Comparison of ENCODE assay signal across 7 cellular contexts in genomic region chr15:85796371-85796770, GRCh38. TPM values are rescaled to one million over a fixed set of nuclear protein-coding genes. Genes with fewer than 3 reads are reported as not detected.
A peak's percentile ranks its signal among the peaks of the same experiment; 100 is the strongest.
DNase-seq lines count a peak whose midpoint lies in the region; ATAC-seq, FAIRE-seq and TF ChIP-seq lines count a peak whose summit lies in the region.
"Not testable (repeated sequence)": the region's sequence is repeated elsewhere in the genome, so short reads cannot be mapped to it uniquely, and the experiment has no call there.

No MANE protein-coding gene starts in this region.

- TF ChIP-seq POLR2A in A549 (IDR thresholded peaks at IDR 0.05; ENCODE audit: low read length); K562 (conservative IDR thresholded peaks at IDR 0.05); HepG2 (IDR thresholded peaks at IDR 0.05; ENCODE audit: insufficient read depth in 1 of 2, low read depth in 2 of 2, low read length in 2 of 2): not testable (repeated sequence)

- CTCF ChIA-PET in A549 (lab: Yijun Ruan, JAX) (interaction anchor here (0.6 to 6.3 kb wide), 6 partner anchors 9 to 1327 kb away, joined by 3 to 43 read pairs (median 6); no protein-coding TSS in a partner anchor), HEK293 (lab: Yijun Ruan, JAX) (interaction anchor here (0.5 to 1.0 kb wide), 3 partner anchors 67 to 1435 kb away, joined by 3 read pairs; no protein-coding TSS in a partner anchor)
- CTCF ChIA-PET in WTC11 (lab: Charles Lee); K562 (lab: Yijun Ruan, JAX; ENCODE audit: low intra/inter-chr PET ratio); HepG2 (lab: Yijun Ruan, JAX; ENCODE audit: low intra/inter-chr PET ratio, low total read pairs): not testable (repeated sequence)

- WGBS in A549 (ENCODE audit: missing lambda C conversion rate) = 86% methylated on average over 7 of the region's 7 CpGs
- WGBS in K562 (ENCODE audit: insufficient coverage, low coverage, missing lambda C conversion rate) = 0% methylated on average over 7 of the region's 7 CpGs
- 82% methylated on average over 6 of the region's 7 CpGs for WGBS in HepG2 (ENCODE audit: low lambda C conversion rate)

- TF ChIP-seq EP300 in A549 (IDR thresholded peaks at IDR 0.05); K562 (IDR thresholded peaks at IDR 0.05; ENCODE audit: low read length); HepG2 (IDR thresholded peaks at IDR 0.05; ENCODE audit: low read depth in 2 of 2, low read length in 2 of 2); HepG2 (CRISPR knock-in tag; IDR thresholded peaks at IDR 0.05; ENCODE audit: borderline replicate concordance): not testable (repeated sequence)

- not testable (repeated sequence) for H3K27ac Mint-ChIP-seq in WTC11; neural crest cell (ENCODE audit: unreplicated experiment); type B pancreatic cell

- DNase-seq in A549 (ENCODE audit: low read depth in 1 of 2, low spot score in 1 of 2) = peak in 1 of 2 experiments; percentile 21
- not testable (repeated sequence) for DNase-seq in WTC11 (ENCODE audit: low spot score); K562 (ENCODE audit: extremely low read depth in 1 of 4, low spot score in 3 of 4); HepG2 (ENCODE audit: low spot score); neural crest cell (ENCODE audit: low read depth, low spot score); type B pancreatic cell (ENCODE audit: extremely low spot score, unreplicated experiment)

- H3K4me1 ChIP-seq in A549 (peaks cover 27% of the 10 kb centered on the region), HEK293 (ENCODE audit: control insufficient read depth, insufficient read depth, low read length) (peaks cover 12% of the 10 kb centered on the region), HepG2 (ENCODE audit: insufficient read depth, low read length) (peaks cover 45% of the 10 kb centered on the region)
- not testable (repeated sequence) for H3K4me1 ChIP-seq in K562 (replicated peaks in 1 of 2; ENCODE audit: control insufficient read depth in 2 of 2, insufficient read depth in 2 of 2, low read length in 2 of 2)

- POLR2A ChIA-PET in A549 (lab: Yijun Ruan, JAX); HEK293 (lab: Yijun Ruan, JAX); WTC11 (lab: Charles Lee); HepG2 (lab: Yijun Ruan, JAX): not testable (repeated sequence)
- POLR2A ChIA-PET in K562 (lab: Yijun Ruan, JAX) = interaction anchor here (0.7 kb wide), 1 partner anchor 12 kb away, joined by 3 read pairs; no protein-coding TSS in a partner anchor

- FAIRE-seq in A549 (lab: Jason Lieb, UNC); K562 (lab: Jason Lieb, UNC); HepG2 (lab: Jason Lieb, UNC): not testable (repeated sequence)

- H3K27me3 ChIP-seq in K562 (ENCODE audit: control insufficient read depth in 2 of 2, insufficient read depth in 2 of 2, low read length in 2 of 2) = peaks cover 8 to 28% of the 10 kb centered on the region in 2 experiments; a peak in 4 of 5 replicates
- not testable (repeated sequence) for H3K27me3 ChIP-seq in HepG2 (ENCODE audit: control insufficient read depth in 1 of 2, insufficient read depth in 2 of 2, low read length in 2 of 2)

- H3K4me3 ChIP-seq in A549; HEK293 (ENCODE audit: low read depth, low read length); K562; HepG2 (replicated peaks in 1 of 3; ENCODE audit: insufficient read depth in 1 of 3, low read depth in 2 of 3, low read length in 3 of 3): not testable (repeated sequence)

- H3K9me3 Mint-ChIP-seq in WTC11, neural crest cell, type B pancreatic cell: not testable (repeated sequence)

- not testable (repeated sequence) for H3K9me3 ChIP-seq in A549; HEK293 (ENCODE audit: control insufficient read depth, insufficient read depth, low read depth, low read length); K562 (replicated peaks; ENCODE audit: control insufficient read depth, insufficient read depth, low read depth, low read length); HepG2 (ENCODE audit: low read length)

- not testable (repeated sequence) for BruUV-seq in K562 (replicated peaks; lab: Mats Ljungman, UMichigan); HepG2 (replicated peaks; lab: Mats Ljungman, UMichigan)

- not testable (repeated sequence) for ATAC-seq in A549, WTC11, K562, HepG2

- not testable (repeated sequence) for H3K9me1 ChIP-seq in K562 (ENCODE audit: control insufficient read depth, insufficient read depth, low read length)

- intact Hi-C loops in K562 (cut with micrococcal nuclease); HepG2 (cut with micrococcal nuclease; ENCODE audit: unreplicated experiment): not testable (repeated sequence)

- H3K36me3 Mint-ChIP-seq in WTC11; neural crest cell (ENCODE audit: low read depth); type B pancreatic cell: not testable (repeated sequence)

- H3K27me3 Mint-ChIP-seq in WTC11 (ENCODE audit: low read depth) = peaks cover 13% of the 10 kb centered on the region
- not testable (repeated sequence) for H3K27me3 Mint-ChIP-seq in neural crest cell (ENCODE audit: low read depth); type B pancreatic cell

- H3K36me3 ChIP-seq in HEK293 (ENCODE audit: control insufficient read depth in 2 of 2, insufficient read depth in 1 of 2, low read length in 2 of 2); K562 (ENCODE audit: control insufficient read depth, insufficient read depth, low read length); HepG2 (replicated peaks in 1 of 2; ENCODE audit: control insufficient read depth in 1 of 2, insufficient read depth in 2 of 2, low read length in 2 of 2): not testable (repeated sequence)

- not testable (repeated sequence) for H3K9ac ChIP-seq in K562 (ENCODE audit: insufficient read depth in 1 of 2, low read depth in 2 of 2, low read length in 2 of 2); HepG2 (ENCODE audit: insufficient read depth, low read depth, low read length)

- not testable (repeated sequence) for TF ChIP-seq RAD21 in A549 (conservative IDR thresholded peaks at IDR 0.05 in 1 of 2, IDR thresholded peaks at IDR 0.05 in 1 of 2); K562 (CRISPR knock-in tag; conservative IDR thresholded peaks at IDR 0.05 in 1 of 2, IDR thresholded peaks at IDR 0.05 in 1 of 2); HepG2 (CRISPR knock-in tag; IDR thresholded peaks at IDR 0.05)

- H3K4me1 Mint-ChIP-seq in WTC11 (peaks cover 30% of the 10 kb centered on the region), neural crest cell (peaks cover 31% of the 10 kb centered on the region), type B pancreatic cell (ENCODE audit: unreplicated experiment) (peaks cover 24% of the 10 kb centered on the region)

- H2AFZ ChIP-seq in K562 (ENCODE audit: low read depth, low read length); HepG2 (ENCODE audit: low read length): not testable (repeated sequence)

- in situ Hi-C loops in K562 (cut with MboI); HepG2 (cut with HindIII; ENCODE audit: extremely low pct_ligation_motif_present, low pct_unique_long_range_greater_than_20kb): not testable (repeated sequence)

- H3K79me2 ChIP-seq in K562 (ENCODE audit: control insufficient read depth, insufficient read depth, low read length) = not testable (repeated sequence)
- H3K79me2 ChIP-seq in HepG2 (ENCODE audit: insufficient read depth, low read length) = peaks cover 26% of the 10 kb centered on the region

- H3K27ac ChIP-seq in A549; HEK293 (ENCODE audit: extremely low read depth, low read depth, low read length); K562 (ENCODE audit: extremely low read depth, low read depth, low read length); HepG2 (ENCODE audit: extremely low read length, insufficient read depth, low read length): not testable (repeated sequence)

- TF ChIP-seq CTCF in A549 (IDR thresholded peaks at IDR 0.05); HEK293 (tag by site-specific recombination; IDR thresholded peaks at IDR 0.05); WTC11 (IDR thresholded peaks at IDR 0.05); K562 (IDR thresholded peaks at IDR 0.05 in 2 of 3, conservative IDR thresholded peaks at IDR 0.05 in 1 of 3; ENCODE audit: insufficient read depth in 2 of 3, low read depth in 1 of 3, low read length in 3 of 3); HepG2 (CRISPR knock-in tag; IDR thresholded peaks at IDR 0.05); neural crest cell (conservative IDR thresholded peaks at IDR 0.05); type B pancreatic cell (conservative IDR thresholded peaks at IDR 0.05): not testable (repeated sequence)

- not testable (repeated sequence) for H3K4me2 ChIP-seq in A549; K562 (ENCODE audit: insufficient read depth, low read length); HepG2 (ENCODE audit: low read depth, low read length)

- not testable (repeated sequence) for H4K20me1 ChIP-seq in K562 (replicated peaks; ENCODE audit: control insufficient read depth, insufficient read depth, low read length)
- H4K20me1 ChIP-seq in HepG2 (ENCODE audit: insufficient read depth, low read length) = peaks cover 11% of the 10 kb centered on the region

- H3K4me3 Mint-ChIP-seq in WTC11 = not testable (repeated sequence)
- H3K4me3 Mint-ChIP-seq in neural crest cell = peak overlapping the region; percentile 95
- peak overlapping the region; percentile 91 for H3K4me3 Mint-ChIP-seq in type B pancreatic cell

RNA-seq across cellular contexts. Expression of gene KLHL25, which starts 1.6 kb away (rescaled TPM):
- polyA plus RNA-seq in A549 (2011; rRNA removed) (3.2 and 4.0 TPM in 2 replicates), A549 (2017; fragmentation: RNase III; extraction: RNeasy Plus Mini Kit Qiagen cat#74134 plus additional on column Dnase treatment) (4.6 to 6.1 TPM (median 5.6 TPM) in 3 replicates), K562 (2011; rRNA removed) (0.11 and 0.12 TPM in 2 replicates), K562 (2014; fragmentation: Illumina TruSeq; extraction: Trizol) (0.04 and 0.28 TPM in 2 replicates), K562 (2014; fragmentation: Nextera tagmentation; extraction: Ambion mirVana) (not detected), K562 (2014; rRNA removed) (0.04 and 0.05 TPM in 2 replicates), HepG2 (2011; rRNA removed) (3.7 and 5.2 TPM in 2 replicates)
- polyA plus RNA-seq in A549 (2012; cell fraction: cytosol; rRNA removed) = 6.8 and 8.5 TPM in 2 replicates
- 18.2 and 22.8 TPM in 2 replicates for polyA plus RNA-seq in A549 (2012; cell fraction: nucleus; rRNA removed)
- 4.0 and 6.4 TPM in 2 replicates for polyA minus RNA-seq in A549 (2011; rRNA and poly(A)+ RNA removed)
- total RNA-seq in WTC11 (2021) (14.1 to 15.8 TPM (median 15.0 TPM) in 3 replicates), K562 (2014; rRNA removed) (0.09 and 0.29 TPM in 2 replicates), K562 (2014; rRNA removed; fragmentation: Illumina TruSeq; extraction: Trizol) (0.03 TPM in 1 of 2 replicates, not detected in the other), K562 (2015; rRNA removed; fragmentation: Illumina TruSeq; extraction: Trizol) (0.14 and 0.15 TPM in 2 replicates), K562 (2021) (0.13 and 0.20 TPM in 2 replicates), HepG2 (2016; rRNA removed; fragmentation: Illumina TruSeq; extraction: Trizol) (7.4 and 8.2 TPM in 2 replicates), neural crest cell (17.9 and 19.3 TPM in 2 replicates), type B pancreatic cell (ENCODE audit: low replicate concordance) (6.9 and 12.3 TPM in 2 replicates)
- 0.48 and 0.97 TPM in 2 replicates for total RNA-seq in K562 (2011; cell fraction: chromatin; rRNA removed; ENCODE audit: low replicate concordance)
- 0.66 and 0.83 TPM in 2 replicates for total RNA-seq in K562 (2011; cell fraction: nucleolus; rRNA removed)
- total RNA-seq in K562 (2011; cell fraction: nucleoplasm; rRNA removed) = 0.38 and 0.59 TPM in 2 replicates
- polyA plus RNA-seq in K562 (2011; cell fraction: cytosol; rRNA removed) = 0.09 and 0.37 TPM in 2 replicates
- polyA plus RNA-seq in K562 (2011; cell fraction: nucleus; rRNA removed) = 0.18 and 0.41 TPM in 2 replicates
- polyA plus RNA-seq in K562 (2012) = 0.13 and 0.15 TPM in 2 replicates
- polyA minus RNA-seq in K562 (2011; rRNA and poly(A)+ RNA removed) = 0.03 and 0.18 TPM in 2 replicates
- 0.64 TPM in 1 of 2 replicates, not detected in the other for polyA minus RNA-seq in K562 (2011; cell fraction: cytosol; rRNA and poly(A)+ RNA removed)
- 0.11 and 0.13 TPM in 2 replicates for polyA minus RNA-seq in K562 (2011; cell fraction: nucleus; rRNA and poly(A)+ RNA removed)
- 2.2 TPM in 2 replicates for total RNA-seq in HepG2 (2016; cell fraction: cytosol; rRNA removed; fragmentation: Illumina TruSeq; extraction: Trizol; ENCODE audit: low read depth)
- 6.6 and 8.0 TPM in 2 replicates for total RNA-seq in HepG2 (2016; cell fraction: insoluble cytoplasmic fraction; rRNA removed; fragmentation: Illumina TruSeq; extraction: Trizol)
- 4.1 and 4.3 TPM in 2 replicates for total RNA-seq in HepG2 (2016; cell fraction: membrane; rRNA removed; fragmentation: Illumina TruSeq; extraction: Trizol)
- 6.8 and 7.2 TPM in 2 replicates for total RNA-seq in HepG2 (2016; cell fraction: nucleus; rRNA removed; fragmentation: Illumina TruSeq; extraction: Trizol)
- polyA plus RNA-seq in HepG2 (2011; cell fraction: cytosol; rRNA removed) = 3.2 and 4.8 TPM in 2 replicates
- polyA plus RNA-seq in HepG2 (2011; cell fraction: nucleus; rRNA removed) = 9.9 and 10.8 TPM in 2 replicates
- polyA plus RNA-seq in HepG2 (2012) = 2.3 and 3.1 TPM in 2 replicates
- polyA plus RNA-seq in HepG2 (2016; cell fraction: cytosol; fragmentation: Illumina TruSeq; extraction: Trizol; ENCODE audit: low read depth) = 1.0 and 1.1 TPM in 2 replicates
- 5.4 and 5.9 TPM in 2 replicates for polyA plus RNA-seq in HepG2 (2016; cell fraction: insoluble cytoplasmic fraction; fragmentation: Illumina TruSeq; extraction: Trizol; ENCODE audit: low read depth)
- polyA plus RNA-seq in HepG2 (2016; cell fraction: membrane; fragmentation: Illumina TruSeq; extraction: Trizol; ENCODE audit: low read depth) = 1.7 and 2.0 TPM in 2 replicates
- 8.0 TPM in 2 replicates for polyA plus RNA-seq in HepG2 (2016; cell fraction: nucleus; fragmentation: Illumina TruSeq; extraction: Trizol; ENCODE audit: insufficient read depth, low read depth)
- polyA minus RNA-seq in HepG2 (2011; rRNA and poly(A)+ RNA removed; ENCODE audit: low replicate concordance) = 9.9 and 14.9 TPM in 2 replicates
- 3.3 and 4.0 TPM in 2 replicates for polyA minus RNA-seq in HepG2 (2011; cell fraction: cytosol; rRNA and poly(A)+ RNA removed)
- polyA minus RNA-seq in HepG2 (2011; cell fraction: nucleus; rRNA and poly(A)+ RNA removed) = 6.2 and 6.7 TPM in 2 replicates
